Comparison of ENCODE assay signal across 9 cellular contexts in genomic region chr2:63048367-63049171, GRCh38. TPM values are rescaled to one million over a fixed set of nuclear protein-coding genes. Genes with fewer than 3 reads are reported as not detected.
DNase-seq lines count a peak whose midpoint lies in the region; ATAC-seq and TF ChIP-seq lines count a peak whose summit lies in the region.
"Had no signal": no experiment of that assay in that cellular context is flagged by ENCODE, and none has a peak within 500 bp of the region (broad histone marks: within the 10 kb centered on the region; RNA-seq: fewer than 3 reads in every experiment).

No MANE protein-coding gene starts in this region.

- no peaks in the 10 kb centered on the region for H3F3A ChIP-seq in neural cell (ENCODE audit: insufficient read depth, low read length, poor library complexity, severe bottlenecking)

- no peaks in the 10 kb centered on the region for H3K9me2 ChIP-seq in neural cell (ENCODE audit: insufficient read depth, low read length)

- H3K4me1 Mint-ChIP-seq in dendritic cell treated with granulocyte-macrophage colony-stimulating factor and Interleukin-4, amounts not matched to agents 40 ng/mL and 50 ng/mL, for 4 days (ENCODE audit: low read depth), result peaks cover 54% of the 10 kb centered on the region

- peaks cover 52% of the 10 kb centered on the region for H3K4me1 ChIP-seq in HUES6 (ENCODE audit: control insufficient read depth, insufficient read depth, low read length)

- TF ChIP-seq EP300 in neural cell (conservative IDR thresholded peaks at IDR 0.05; ENCODE audit: poor library complexity, severe bottlenecking), result no peak

- H3K27me3 Mint-ChIP-seq in dendritic cell treated with granulocyte-macrophage colony-stimulating factor and Interleukin-4, amounts not matched to agents 40 ng/mL and 50 ng/mL, for 4 days, result peaks cover 90% of the 10 kb centered on the region

- peak overlapping the region; percentile 61 for H3K4me3 ChIP-seq in HUES6 (ENCODE audit: low read depth, low read length)
- H3K4me3 ChIP-seq in neural cell (ENCODE audit: low read length), result no peak overlapping the region

- H3K79me2 ChIP-seq in neural cell (replicated peaks; ENCODE audit: insufficient read depth, low read length), result no peaks in the 10 kb centered on the region

- no peak overlapping the region for H3K4me2 ChIP-seq in neural cell (ENCODE audit: low read length)

- no peaks in the 10 kb centered on the region for H3K36me3 ChIP-seq in HUES6 (ENCODE audit: control insufficient read depth, insufficient read depth, low read length)
- H3K36me3 ChIP-seq in neural cell (ENCODE audit: insufficient read depth, low read length), result peaks cover 4% of the 10 kb centered on the region

- no peaks in the 10 kb centered on the region for H4K20me1 ChIP-seq in neural cell (ENCODE audit: insufficient read depth)

- H3K9me3 ChIP-seq in HUES6 (ENCODE audit: control insufficient read depth, insufficient read depth, low read depth, low read length) (no peaks in the 10 kb centered on the region), neural cell (ENCODE audit: low read length) (no peaks in the 10 kb centered on the region)

- TF ChIP-seq CTCF in neural cell (IDR thresholded peaks at IDR 0.05; ENCODE audit: poor library complexity, severe bottlenecking), result no peak

- peak overlapping the region; percentile 28 for H3K4me3 Mint-ChIP-seq in dendritic cell treated with granulocyte-macrophage colony-stimulating factor and Interleukin-4, amounts not matched to agents 40 ng/mL and 50 ng/mL, for 4 days

- H3K27me3 ChIP-seq in HUES6 (ENCODE audit: control insufficient read depth, insufficient read depth, low read length), result peaks cover 95% of the 10 kb centered on the region
- H3K27me3 ChIP-seq in neural cell (ENCODE audit: insufficient read depth, low read depth, low read length), result peaks cover 99% of the 10 kb centered on the region

- no peaks in the 10 kb centered on the region for H3K36me3 Mint-ChIP-seq in dendritic cell treated with granulocyte-macrophage colony-stimulating factor and Interleukin-4, amounts not matched to agents 40 ng/mL and 50 ng/mL, for 4 days (ENCODE audit: low read depth)

- TF ChIP-seq RAD21 in neural cell (conservative IDR thresholded peaks at IDR 0.05), result no peak

- H2AFZ ChIP-seq in neural cell (ENCODE audit: low read depth, low read length), result no peak overlapping the region

- intact Hi-C loops in dendritic cell treated with granulocyte-macrophage colony-stimulating factor and Interleukin-4, amounts not matched to agents 40 ng/mL and 50 ng/mL, for 4 days (cut with micrococcal nuclease), result no loop called here

- H3K9me3 Mint-ChIP-seq in dendritic cell treated with granulocyte-macrophage colony-stimulating factor and Interleukin-4, amounts not matched to agents 40 ng/mL and 50 ng/mL, for 4 days, result no peaks in the 10 kb centered on the region

- peak; percentile 30 for DNase-seq in Daoy (ENCODE audit: low read depth)
- DNase-seq in NCI-H524 treated with DMSO at 0.1 percent for 48 hours (lab: John Stamatoyannopoulos, UW), result no peak
- no peak for DNase-seq in C1 segment of cervical spinal cord (lab: John Stamatoyannopoulos, UW)
- DNase-seq: kidney glomerular epithelial cell had no signal

- no peak overlapping the region for H3K27ac Mint-ChIP-seq in dendritic cell treated with granulocyte-macrophage colony-stimulating factor and Interleukin-4, amounts not matched to agents 40 ng/mL and 50 ng/mL, for 4 days

- H3K9ac ChIP-seq in HUES6 (ENCODE audit: low read length), result peak overlapping the region; percentile 23
- H3K9ac ChIP-seq in neural cell (ENCODE audit: low read length), result no peak overlapping the region

- ATAC-seq in GM18868 (IDR thresholded peaks at IDR 0.05; ENCODE audit: unreplicated experiment), result no peak

- H3K27ac ChIP-seq in HUES6 (ENCODE audit: low read depth, low read length) (no peak overlapping the region), neural cell (ENCODE audit: low read length) (no peak overlapping the region)

TF ChIP-seq in neural cell, 6 proteins besides CTCF, POLR2A, EP300 and RAD21:
- peak; percentile 76 for TF ChIP-seq EZH2 (IDR thresholded peaks at IDR 0.05; ENCODE audit: borderline replicate concordance, insufficient read depth, low read length, poor library complexity, severe bottlenecking)
- no peak for TF ChIP-seq REST (IDR thresholded peaks at IDR 0.05; ENCODE audit: borderline replicate concordance)
- no peak for TF ChIP-seq TAF1 (IDR thresholded peaks at IDR 0.05; ENCODE audit: low read depth)
- no peak for TF ChIP-seq SMC3 (conservative IDR thresholded peaks at IDR 0.05; ENCODE audit: poor library complexity)
- TF ChIP-seq POLR2AphosphoS5 (IDR thresholded peaks at IDR 0.05), result peak; percentile 67
- no peak for TF ChIP-seq MXI1 (conservative IDR thresholded peaks at IDR 0.05; ENCODE audit: poor library complexity, severe bottlenecking)

RNA-seq across cellular contexts. Expression of gene OTX1, which starts 2.1 kb away (rescaled TPM):
- 0.17 TPM in 1 of 2 replicates, not detected in the other for total RNA-seq in Daoy (2014; rRNA removed; shearing (Covaris generic))
- not detected in 2 replicates for polyA plus RNA-seq in neural cell
- not detected in 2 replicates for polyA minus RNA-seq in neural cell
- total RNA-seq: aorta had no signal
- polyA plus RNA-seq: aorta had no signal
